ENCODE assay signal across 9 cellular contexts in the genomic region with DNA sequence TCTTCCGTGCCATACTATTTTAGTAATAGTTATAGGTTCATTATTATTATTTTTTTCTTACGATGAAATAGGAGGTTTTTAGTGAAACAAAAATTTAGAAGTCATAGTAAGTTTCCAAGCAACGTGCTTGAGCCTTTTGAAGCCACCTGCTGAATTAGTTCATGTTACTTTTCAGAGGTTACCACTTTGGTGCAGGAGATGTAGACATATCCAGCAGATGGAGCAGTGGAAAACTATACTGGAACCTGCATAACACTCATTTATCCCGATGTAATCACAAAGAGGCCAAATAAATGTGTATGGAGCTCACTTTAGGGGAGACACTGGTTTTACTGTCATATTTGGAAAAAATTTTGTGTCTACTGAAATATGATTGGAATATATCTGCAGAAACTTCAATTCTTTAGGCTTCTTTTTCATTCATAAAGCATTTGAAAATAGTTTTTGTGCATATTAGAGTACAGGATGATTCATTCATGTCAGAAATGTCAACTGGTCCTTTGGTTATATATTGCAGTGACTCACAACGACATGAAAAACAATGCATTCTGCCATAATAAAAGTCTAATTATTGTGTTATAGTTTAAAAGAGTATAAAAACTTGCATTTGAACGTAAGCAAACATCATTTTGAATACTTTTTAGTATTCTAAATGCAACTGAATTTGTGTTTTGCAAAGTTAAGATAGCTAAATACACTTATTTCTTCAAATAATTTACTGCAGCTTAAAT.
DNase-seq lines count a peak whose midpoint lies in the region; ATAC-seq, FAIRE-seq and TF ChIP-seq lines count a peak whose summit lies in the region.
"Had no signal": no experiment of that assay in that cellular context is flagged by ENCODE, and none has a peak within 500 bp of the region (broad histone marks: within the 10 kb centered on the region; RNA-seq: fewer than 3 reads in every experiment).

No MANE protein-coding gene starts in this region.

- TF ChIP-seq RAD21 in HepG2 (CRISPR knock-in tag; IDR thresholded peaks at IDR 0.05) = no peak

- H3K36me3 ChIP-seq in HepG2 (replicated peaks in 1 of 2; ENCODE audit: control insufficient read depth in 1 of 2, insufficient read depth in 2 of 2, low read length in 2 of 2) (no peaks in the 10 kb centered on the region), right lobe of liver (no peaks in the 10 kb centered on the region), PC-3 (ENCODE audit: low read depth, low read length) (no peaks in the 10 kb centered on the region)

- H3K27ac ChIP-seq in HepG2 (ENCODE audit: extremely low read length, insufficient read depth, low read length) = no peak overlapping the region
- H3K27ac ChIP-seq in right lobe of liver = no peak overlapping the region
- no peak overlapping the region for H3K27ac ChIP-seq in PC-3 (ENCODE audit: low read length)

- no peak overlapping the region for H2AFZ ChIP-seq in HepG2 (ENCODE audit: low read length)
- H2AFZ ChIP-seq in PC-3 (ENCODE audit: low read length) = no peak overlapping the region

- H3K79me2 ChIP-seq in HepG2 (ENCODE audit: insufficient read depth, low read length) (no peaks in the 10 kb centered on the region), PC-3 (ENCODE audit: low read length) (no peaks in the 10 kb centered on the region)

- BruUV-seq in HepG2 (replicated peaks; lab: Mats Ljungman, UMichigan) = no TSS peak
- BruUV-seq in PC-3 (replicated peaks; lab: Mats Ljungman, UMichigan) = no TSS peak

- POLR2A ChIA-PET in HepG2 (lab: Yijun Ruan, JAX) (no interaction called here), PC-3 (lab: Charles Lee; ENCODE audit: unreplicated experiment) (no interaction called here)

- 0 out of 2 replicates have a peak, but pooled peaks have one; percentile 9 for TF ChIP-seq CTCF in HepG2 (CRISPR knock-in tag; IDR thresholded peaks at IDR 0.05)
- no peak for TF ChIP-seq CTCF in right lobe of liver (IDR thresholded peaks at IDR 0.05)
- no peak; the same call in 1 of the 2 replicates for TF ChIP-seq CTCF in PC-3 (conservative IDR thresholded peaks at IDR 0.05; ENCODE audit: low read depth, low read length)

- 14% methylated on average over 6 of the region's 6 CpGs for WGBS in HepG2 (ENCODE audit: low lambda C conversion rate)
- WGBS in right lobe of liver (ENCODE audit: insufficient coverage, low coverage, low lambda C conversion rate, missing lambda C conversion rate) = 10% methylated on average over 6 of the region's 6 CpGs

- FAIRE-seq in HepG2 (lab: Jason Lieb, UNC) (no peak), urothelium cell line (lab: Jason Lieb, UNC) (no peak), HTR-8/SVneo (lab: Jason Lieb, UNC) (no peak)

- no peak overlapping the region for H3K4me3 ChIP-seq in HepG2 (replicated peaks in 1 of 3; ENCODE audit: insufficient read depth in 1 of 3, low read depth in 2 of 3, low read length in 3 of 3)
- H3K4me3 ChIP-seq in right lobe of liver = no peak overlapping the region
- no peak overlapping the region for H3K4me3 ChIP-seq in PC-3 (ENCODE audit: low read length)

- H3F3A ChIP-seq in PC-3 (ENCODE audit: low read length, unreplicated experiment) = no peaks in the 10 kb centered on the region

- peak; percentile 39; the same call in 1 of the 3 replicates for ATAC-seq in HepG2
- no peak for ATAC-seq in right lobe of liver
- 0 out of 2 replicates have a peak, but pooled peaks have one; percentile 38 for ATAC-seq in PC-3
- ATAC-seq in Right ventricle myocardium superior (ENCODE audit: poor library complexity) = no peak

- no peak overlapping the region for H3K9ac ChIP-seq in HepG2 (ENCODE audit: insufficient read depth, low read depth, low read length)
- H3K9ac ChIP-seq in PC-3 (ENCODE audit: low read length) = no peak overlapping the region

- DNase-seq in HepG2 (ENCODE audit: low spot score) = no peak
- no peak for DNase-seq in right lobe of liver
- DNase-seq in PC-3 = peak; percentile 9
- DNase-seq in globus pallidus (ENCODE audit: low spot score) = peak; percentile 29
- DNase-seq in urothelium cell line (ENCODE audit: low spot score) = peak; percentile 11
- no peak for DNase-seq in activated CD4-positive, alpha-beta T cell treated with anti-CD3 and anti-CD28 coated beads for 48 hours
- DNase-seq in HTR-8/SVneo (ENCODE audit: insufficient read length, low spot score) = no peak
- no peak for DNase-seq in Right ventricle myocardium superior
- DNase-seq: effector memory CD4-positive, alpha-beta T cell had no signal

- H3K27me3 ChIP-seq in HepG2 (ENCODE audit: control insufficient read depth in 1 of 2, insufficient read depth in 2 of 2, low read length in 2 of 2) (peaks cover 3 to 34% of the 10 kb centered on the region in 2 experiments; a peak in 3 of 5 replicates), right lobe of liver (peaks cover 7 to 10% of the 10 kb centered on the region in 2 donors), PC-3 (ENCODE audit: low read length) (peaks cover 47% of the 10 kb centered on the region)

- H3K4me1 ChIP-seq in HepG2 (ENCODE audit: insufficient read depth, low read length) = peaks cover 6% of the 10 kb centered on the region; the same call in 1 of the 2 replicates
- H3K4me1 ChIP-seq in right lobe of liver = peaks cover 0 to 15% (median 0%) of the 10 kb centered on the region in 4 donors
- H3K4me1 ChIP-seq in PC-3 (ENCODE audit: insufficient read depth, low read length) = no peaks in the 10 kb centered on the region

- H3K9me3 ChIP-seq in HepG2 (ENCODE audit: low read length) (no peaks in the 10 kb centered on the region), right lobe of liver (no peaks in the 10 kb centered on the region), PC-3 (ENCODE audit: low read length) (no peaks in the 10 kb centered on the region)

- TF ChIP-seq EP300 in HepG2 (IDR thresholded peaks at IDR 0.05; ENCODE audit: low read depth in 2 of 2, low read length in 2 of 2) (no peak), HepG2 (CRISPR knock-in tag; IDR thresholded peaks at IDR 0.05; ENCODE audit: borderline replicate concordance) (no peak)

- no peak for TF ChIP-seq POLR2A in HepG2 (IDR thresholded peaks at IDR 0.05; ENCODE audit: insufficient read depth in 1 of 2, low read depth in 2 of 2, low read length in 2 of 2)
- no peak for TF ChIP-seq POLR2A in right lobe of liver (IDR thresholded peaks at IDR 0.05)

- H4K20me1 ChIP-seq in HepG2 (ENCODE audit: insufficient read depth, low read length) = no peaks in the 10 kb centered on the region
- no peaks in the 10 kb centered on the region for H4K20me1 ChIP-seq in PC-3 (ENCODE audit: low read length)

- H3K4me2 ChIP-seq in HepG2 (ENCODE audit: low read depth, low read length) (no peak overlapping the region), PC-3 (ENCODE audit: low read length) (no peak overlapping the region)

- intact Hi-C loops in HepG2 (cut with micrococcal nuclease; ENCODE audit: unreplicated experiment) (no loop called here), right lobe of liver (cut with DNase I) (no loop called here), PC-3 (cut with micrococcal nuclease) (no loop called here), Right ventricle myocardium superior (cut with DNase I) (no loop called here)

- H3K9me2 ChIP-seq in PC-3 (replicated peaks; ENCODE audit: low read length) = no peaks in the 10 kb centered on the region

- CTCF ChIA-PET in HepG2 (lab: Yijun Ruan, JAX; ENCODE audit: low intra/inter-chr PET ratio, low total read pairs) (no interaction called here), PC-3 (lab: Charles Lee) (no interaction called here)

- in situ Hi-C loops in HepG2 (cut with HindIII; ENCODE audit: extremely low pct_ligation_motif_present, low pct_unique_long_range_greater_than_20kb) = no loop called here

TF ChIP-seq in HepG2, 621 proteins besides CTCF, POLR2A, EP300 and RAD21:
- TF ChIP-seq ZFP36 (IDR thresholded peaks at IDR 0.05; ENCODE audit: borderline replicate concordance, low read depth, low read length, partially characterized antibody) (no peak), HNRNPK (IDR thresholded peaks at IDR 0.05; ENCODE audit: low read depth, low read length, poor library complexity, severe bottlenecking) (no peak), SATB2 (CRISPR knock-in tag; IDR thresholded peaks at IDR 0.05) (no peak), NPAS2 (CRISPR knock-in tag; IDR thresholded peaks at IDR 0.05; ENCODE audit: borderline replicate concordance) (no peak), ZNF792 (CRISPR knock-in tag; IDR thresholded peaks at IDR 0.05) (no peak), ZNF816 (CRISPR knock-in tag; IDR thresholded peaks at IDR 0.05; ENCODE audit: borderline replicate concordance) (no peak), ZNF670 (CRISPR knock-in tag; IDR thresholded peaks at IDR 0.05; ENCODE audit: borderline replicate concordance) (no peak), MAFG (CRISPR knock-in tag; IDR thresholded peaks at IDR 0.05) (no peak)
- TF ChIP-seq, protein P1, sequence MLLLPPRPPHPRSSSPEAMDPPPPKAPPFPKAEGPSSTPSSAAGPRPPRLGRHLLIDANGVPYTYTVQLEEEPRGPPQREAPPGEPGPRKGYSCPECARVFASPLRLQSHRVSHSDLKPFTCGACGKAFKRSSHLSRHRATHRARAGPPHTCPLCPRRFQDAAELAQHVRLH (CRISPR knock-in tag; IDR thresholded peaks at IDR 0.05; ENCODE audit: borderline replicate concordance, low read depth) = no peak

Comparison
In these comparisons a context has a peak if more than half of its experiments do, and no peak if none do; other contexts are left out.
1. ATAC-seq: peak in HepG2 (single experiment) and PC-3 (single experiment); none in right lobe of liver (0 of 4) and Right ventricle myocardium superior (single experiment).
2. DNase-seq: peak in PC-3 (single experiment), globus pallidus (single experiment) and urothelium cell line (single experiment); none in HepG2 (single experiment), right lobe of liver (0 of 3), activated CD4-positive, alpha-beta T cell treated with anti-CD3 and anti-CD28 coated beads for 48 hours (single experiment), HTR-8/SVneo (single experiment) and Right ventricle myocardium superior (single experiment).